In the genomic region with DNA sequence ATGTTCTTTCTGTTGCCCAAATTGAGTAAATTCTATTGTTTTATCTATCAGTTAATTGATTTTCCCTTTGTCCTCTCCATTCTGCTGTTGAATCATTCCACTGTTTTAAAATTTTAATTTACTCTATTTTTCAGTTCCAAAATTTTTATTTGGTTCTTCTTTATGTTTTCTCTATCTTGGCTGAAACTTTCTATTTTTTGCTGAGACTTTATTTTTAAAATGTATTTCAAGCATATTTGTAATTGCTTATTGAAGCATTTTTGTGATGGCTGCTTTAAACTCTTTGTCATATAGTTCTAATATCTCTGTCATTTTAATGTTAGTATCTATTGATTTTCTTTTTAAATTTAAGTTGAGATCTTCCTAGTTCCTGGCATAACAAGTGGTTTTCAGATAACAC, we compare ENCODE assay signal across 22 cellular contexts.
DNase-seq lines count a peak whose midpoint lies in the region; ATAC-seq, FAIRE-seq and TF ChIP-seq lines count a peak whose summit lies in the region.
"Had no signal": no experiment of that assay in that cellular context is flagged by ENCODE, and none has a peak within 500 bp of the region (broad histone marks: within the 10 kb centered on the region; RNA-seq: fewer than 3 reads in every experiment).

No MANE protein-coding gene starts in this region.

- H3K4me1 ChIP-seq in A549 (no peaks in the 10 kb centered on the region), Karpas-422 (ENCODE audit: low read length) (peaks cover 30% of the 10 kb centered on the region), kidney (ENCODE audit: control insufficient read depth in 1 of 2, insufficient read depth in 1 of 2, low read depth in 1 of 2, low read length in 2 of 2) (no peaks in the 10 kb centered on the region)
- H3K4me1 ChIP-seq: Caco-2 had no signal

- no peak for TF ChIP-seq POLR2A in A549 (IDR thresholded peaks at IDR 0.05; ENCODE audit: low read length)

- H3K36me3 Mint-ChIP-seq in stimulated activated memory B cell treated with anti-CD40 and anti-IgM and Interleukin-4, amounts not matched to agents 10 μg/mL and 1 μg/mL and 100 μg/mL, for 72 hours = peaks cover 5% of the 10 kb centered on the region
- H3K36me3 Mint-ChIP-seq: CD8-positive, alpha-beta T cell had no signal

- no peaks in the 10 kb centered on the region for H3K9me3 ChIP-seq in A549
- H3K9me3 ChIP-seq in Karpas-422 (ENCODE audit: low read length) = no peaks in the 10 kb centered on the region
- no peaks in the 10 kb centered on the region for H3K9me3 ChIP-seq in kidney (ENCODE audit: control insufficient read depth in 1 of 2, low read length in 2 of 2)
- H3K9me3 ChIP-seq: Caco-2 had no signal

- H3K4me2 ChIP-seq in A549 (no peak overlapping the region), Karpas-422 (ENCODE audit: low read depth, low read length, poor library complexity, severe bottlenecking) (no peak overlapping the region)
- H3K4me2 ChIP-seq: BLaER1 treated with 17β-estradiol and CSF1 and Interleukin-3, amounts not matched to agents 10 nM and 100 nM had no signal

- no peak overlapping the region for H3K4me3 ChIP-seq in A549
- no peak overlapping the region for H3K4me3 ChIP-seq in Karpas-422 (ENCODE audit: low read length)
- H3K4me3 ChIP-seq in kidney (ENCODE audit: low read length in 2 of 2) = no peak overlapping the region
- H3K4me3 ChIP-seq: BLaER1 treated with 17β-estradiol and CSF1 and Interleukin-3, amounts not matched to agents 10 nM and 100 nM had no signal

- POLR2A ChIA-PET in A549 (lab: Yijun Ruan, JAX) = no interaction called here

- TF ChIP-seq CTCF in A549 (IDR thresholded peaks at IDR 0.05) = no peak
- TF ChIP-seq CTCF in kidney (IDR thresholded peaks at IDR 0.05; ENCODE audit: borderline replicate concordance, extremely low read depth, insufficient read depth) = no peak

- H3K79me2 ChIP-seq in Karpas-422 (ENCODE audit: low read length) = no peaks in the 10 kb centered on the region

- ATAC-seq in A549 = no peak
- no peak for ATAC-seq in stimulated activated memory B cell treated with anti-CD40 and anti-IgM and Interleukin-4, amounts not matched to agents 10 μg/mL and 1 μg/mL and 100 μg/mL, for 72 hours
- ATAC-seq: CD8-positive, alpha-beta T cell had no signal

- H3K27me3 Mint-ChIP-seq in stimulated activated memory B cell treated with anti-CD40 and anti-IgM and Interleukin-4, amounts not matched to agents 10 μg/mL and 1 μg/mL and 100 μg/mL, for 72 hours = no peaks in the 10 kb centered on the region
- H3K27me3 Mint-ChIP-seq: B cell had no signal

- H3K4me3 Mint-ChIP-seq in stimulated activated memory B cell treated with anti-CD40 and anti-IgM and Interleukin-4, amounts not matched to agents 10 μg/mL and 1 μg/mL and 100 μg/mL, for 72 hours = no peak overlapping the region
- H3K4me3 Mint-ChIP-seq: B cell; CD4-positive, alpha-beta T cell; CD8-positive, alpha-beta T cell had no signal

- no peaks in the 10 kb centered on the region for H4K20me1 ChIP-seq in Karpas-422 (ENCODE audit: insufficient read depth, low read depth, low read length)
- H4K20me1 ChIP-seq: BLaER1 treated with 17β-estradiol and CSF1 and Interleukin-3, amounts not matched to agents 10 nM and 100 nM had no signal

- CTCF ChIA-PET in A549 (lab: Yijun Ruan, JAX) = no interaction called here

- H3K9ac ChIP-seq in Karpas-422 (ENCODE audit: low read length) (no peak overlapping the region), kidney (ENCODE audit: low read length in 2 of 2) (no peak overlapping the region)
- H3K9ac ChIP-seq: BLaER1 treated with 17β-estradiol and CSF1 and Interleukin-3, amounts not matched to agents 10 nM and 100 nM had no signal

- H3K27ac Mint-ChIP-seq in stimulated activated memory B cell treated with anti-CD40 and anti-IgM and Interleukin-4, amounts not matched to agents 10 μg/mL and 1 μg/mL and 100 μg/mL, for 72 hours = peak overlapping the region; percentile 11
- H3K27ac Mint-ChIP-seq: B cell; CD4-positive, alpha-beta T cell; CD8-positive, alpha-beta T cell had no signal

- peaks cover 38% of the 10 kb centered on the region for H3K4me1 Mint-ChIP-seq in stimulated activated memory B cell treated with anti-CD40 and anti-IgM and Interleukin-4, amounts not matched to agents 10 μg/mL and 1 μg/mL and 100 μg/mL, for 72 hours

- H3K27me3 ChIP-seq in Karpas-422 (ENCODE audit: low read length) = no peaks in the 10 kb centered on the region
- H3K27me3 ChIP-seq: BLaER1 treated with 17β-estradiol and CSF1 and Interleukin-3, amounts not matched to agents 10 nM and 100 nM had no signal

- H3K36me3 ChIP-seq in Karpas-422 (ENCODE audit: insufficient read depth, low read length) (no peaks in the 10 kb centered on the region), kidney (ENCODE audit: control insufficient read depth in 1 of 2, insufficient read depth in 2 of 2, low read length in 2 of 2) (no peaks in the 10 kb centered on the region)
- H3K36me3 ChIP-seq: BLaER1 treated with 17β-estradiol and CSF1 and Interleukin-3, amounts not matched to agents 10 nM and 100 nM had no signal

- TF ChIP-seq RAD21 in A549 (conservative IDR thresholded peaks at IDR 0.05 in 1 of 2, IDR thresholded peaks at IDR 0.05 in 1 of 2) = no peak

- TF ChIP-seq EP300 in A549 (IDR thresholded peaks at IDR 0.05) = no peak

- H2AFZ ChIP-seq in Karpas-422 (ENCODE audit: low read length) = 0 out of 2 replicates have a peak overlapping the region, but pooled peaks have one; percentile 30

- H3K9me3 Mint-ChIP-seq in stimulated activated memory B cell treated with anti-CD40 and anti-IgM and Interleukin-4, amounts not matched to agents 10 μg/mL and 1 μg/mL and 100 μg/mL, for 72 hours = no peaks in the 10 kb centered on the region
- H3K9me3 Mint-ChIP-seq: CD4-positive, alpha-beta T cell; CD8-positive, alpha-beta T cell had no signal

- intact Hi-C loops in kidney (cut with DNase I) = no loop called here

- DNase-seq in A549 (ENCODE audit: low read depth in 1 of 2, low spot score in 1 of 2) = no peak
- DNase-seq in Karpas-422 = no peak
- no peak for DNase-seq in kidney
- no peak for DNase-seq in mucosa of gallbladder (ENCODE audit: low spot score)
- no peak for DNase-seq in SHP77 (lab: John Stamatoyannopoulos, UW)
- DNase-seq in activated CD4-positive, CD25-positive, alpha-beta regulatory T cell treated with anti-CD3 and anti-CD28 coated beads, Interleukin-2, amount 50 U/mL, for 72 hours = no peak
- DNase-seq: 8988T; AML-193; Caco-2; Calu3; CD4-positive, alpha-beta T cell; CD8-positive, alpha-beta T cell; DMS79 treated with DMSO at 0.1 percent for 48 hours; GF-D8 had no signal

- FAIRE-seq in A549 (lab: Jason Lieb, UNC) (no peak), kidney (lab: Jason Lieb, UNC) (peak; percentile 53)
- FAIRE-seq: A204.1, D721Med, G401.6, GM19239 had no signal

- H3K9me2 ChIP-seq in Karpas-422 (replicated peaks; ENCODE audit: insufficient read depth, low read length) = no peaks in the 10 kb centered on the region

- H3K27ac ChIP-seq in A549 = no peak overlapping the region
- H3K27ac ChIP-seq in Karpas-422 (ENCODE audit: low read length) = no peak overlapping the region
- no peak overlapping the region for H3K27ac ChIP-seq in kidney (ENCODE audit: low read depth in 2 of 2, low read length in 2 of 2)
- H3K27ac ChIP-seq: BLaER1 treated with 17β-estradiol and CSF1 and Interleukin-3, amounts not matched to agents 10 nM and 100 nM; C4-2B had no signal

TF ChIP-seq in A549, 52 proteins besides CTCF, POLR2A, EP300 and RAD21:
- TF ChIP-seq KDM5A (IDR thresholded peaks at IDR 0.05) = no peak
- peak; percentile 13 for TF ChIP-seq MAFK (IDR thresholded peaks at IDR 0.05; ENCODE audit: partially characterized antibody)
TF ChIP-seq in A549: peak in this region for 1.
